ENCODE assay signal across 8 cellular contexts in genomic region chr18:62522510-62523254, GRCh38. TPM values are rescaled to one million over a fixed set of nuclear protein-coding genes. Genes with fewer than 3 reads are reported as not detected.
DNase-seq lines count a peak whose midpoint lies in the region; ATAC-seq, FAIRE-seq and TF ChIP-seq lines count a peak whose summit lies in the region.

ZCCHC2 (plus strand) TSS chr18:62523025; CDS start chr18:62523425, 400 bp downstream.

- peaks cover 43% of the 10 kb centered on the region for H3K79me2 ChIP-seq in keratinocyte (ENCODE audit: control insufficient read depth, insufficient read depth, low read length)

- no peaks in the 10 kb centered on the region for H4K20me1 ChIP-seq in keratinocyte (ENCODE audit: control insufficient read depth, extremely low read depth, insufficient read depth, low read length)

- peak within 1 kb of the TSS; percentile 94 for H3K9ac ChIP-seq in keratinocyte (ENCODE audit: control insufficient read depth, extremely low read depth, insufficient read depth, low read length)

- H3K9me1 ChIP-seq in keratinocyte (ENCODE audit: control insufficient read depth, extremely low read depth, insufficient read depth, low read length), result no peaks in the 10 kb centered on the region

- DNase-seq in AG10803 (ENCODE audit: low read depth) (peak; percentile 97), NCI-H460 (ENCODE audit: extremely low read depth, low read depth) (peak; percentile 92), cerebellar nuclear complex (lab: John Stamatoyannopoulos, UW) (peak; percentile 77 to 88), keratinocyte (ENCODE audit: low read depth, low spot score) (peak; percentile 71)
- peak; percentile 100 for DNase-seq in activated CD4-positive, CD25-positive, alpha-beta regulatory T cell treated with anti-CD3 and anti-CD28 coated beads, Interleukin-2, amount 50 U/mL, for 72 hours
- peak; percentile 98 to 99 for DNase-seq in stimulated activated CD4-positive, alpha-beta T cell treated with anti-CD3 and anti-CD28 coated beads, Interleukin-15, amount 100 ng/mL, for 1 hour (ENCODE audit: low read depth in 1 of 2, low spot score in 1 of 2)

- H2AFZ ChIP-seq in keratinocyte (ENCODE audit: control insufficient read depth, low read length), result peak within 1 kb of the TSS; percentile 77

- FAIRE-seq in keratinocyte (lab: Jason Lieb, UNC), result peak; percentile 70

- H3K4me2 ChIP-seq in keratinocyte (ENCODE audit: control insufficient read depth, extremely low read depth, insufficient read depth, low read depth, low read length), result peak within 1 kb of the TSS; percentile 97

- peaks cover 22% of the 10 kb centered on the region for H3K4me1 ChIP-seq in keratinocyte (ENCODE audit: control insufficient read depth, extremely low read depth, insufficient read depth, low read length)

- no peak for TF ChIP-seq CTCF in AG10803 (conservative IDR thresholded peaks at IDR 0.05; ENCODE audit: low read length)
- TF ChIP-seq CTCF in keratinocyte (optimal IDR thresholded peaks at IDR 0.05 in 1 of 3, IDR thresholded peaks at IDR 0.05 in 1 of 3, conservative IDR thresholded peaks at IDR 0.05 in 1 of 3; ENCODE audit: extremely low read depth in 1 of 3, insufficient read depth in 2 of 3, low read length in 3 of 3), result no peak

- dilution Hi-C loops in keratinocyte (cut with MboI; ENCODE audit: extremely low pct_ligation_motif_present, low sequenced_read_pairs), result no loop called here

- H3K27ac ChIP-seq in keratinocyte (ENCODE audit: control insufficient read depth, insufficient read depth, low read length), result peak within 1 kb of the TSS; percentile 81

- H3K4me3 ChIP-seq in AG10803 (ENCODE audit: low read length) (peak within 1 kb of the TSS; percentile 84), keratinocyte (ENCODE audit: control insufficient read depth in 2 of 3, extremely low read depth in 1 of 3, insufficient read depth in 2 of 3, low read depth in 1 of 3, low read length in 3 of 3) (peak within 1 kb of the TSS; percentile 79 to 94 (median 86))

- H3K27me3 ChIP-seq in keratinocyte (ENCODE audit: control insufficient read depth, extremely low read depth, insufficient read depth, low read length), result no peaks in the 10 kb centered on the region

- no peaks in the 10 kb centered on the region for H3K9me3 ChIP-seq in keratinocyte (ENCODE audit: control insufficient read depth, low read depth, low read length)

- H3K36me3 ChIP-seq in keratinocyte (ENCODE audit: control insufficient read depth in 2 of 2, extremely low read depth in 1 of 2, insufficient read depth in 2 of 2, low read length in 2 of 2), result no peaks in the 10 kb centered on the region

- peak; percentile 54 for ATAC-seq in GM19043 (IDR thresholded peaks at IDR 0.05; ENCODE audit: low read depth, unreplicated experiment)
- peak; percentile 75 for ATAC-seq in HG03378 (IDR thresholded peaks at IDR 0.05; ENCODE audit: unreplicated experiment)

RNA-seq across cellular contexts. Expression of gene ZCCHC2, which starts in this region (rescaled TPM):
- total RNA-seq in NCI-H460 (2014; rRNA removed; shearing (Covaris generic)), result 9.8 TPM in 2 replicates
- 6.4 and 11.8 TPM in 2 replicates for polyA plus RNA-seq in NCI-H460 (2014; cell fraction: nucleus; rRNA removed)
- polyA plus RNA-seq in keratinocyte, result 12.9 to 15.3 TPM (median 14.1 TPM) in 3 replicates
- 21.1 TPM for polyA plus RNA-seq in keratinocyte (2011; ENCODE audit: low read depth)
- 7.0 and 11.5 TPM in 2 replicates for polyA plus RNA-seq in keratinocyte (2011; cell fraction: cytosol; rRNA removed)
- 23.1 and 23.7 TPM in 2 replicates for polyA plus RNA-seq in keratinocyte (2011; cell fraction: nucleus; rRNA removed)
- polyA plus RNA-seq in keratinocyte (2012; ENCODE audit: low replicate concordance), result 9.5 and 9.9 TPM in 2 replicates
- 32.2 to 38.2 TPM (median 32.3 TPM) in 3 replicates for polyA minus RNA-seq in keratinocyte
- 12.7 TPM for polyA minus RNA-seq in keratinocyte (2011; cell fraction: cytosol; rRNA and poly(A)+ RNA removed)
- polyA minus RNA-seq in keratinocyte (2011; cell fraction: nucleus; rRNA and poly(A)+ RNA removed), result 19.5 and 36.0 TPM in 2 replicates

Comparison
In these comparisons a context has a peak if more than half of its experiments do, and no peak if none do; other contexts are left out.
1. Peak in every context shown above with its lines: DNase-seq, ATAC-seq, H3K4me3 ChIP-seq and H3K27ac ChIP-seq.